ENCODE assay signal across 1 cellular context in genomic region chr11:110337570-110338193, GRCh38.
TF ChIP-seq lines count a peak whose summit lies in the region.

No MANE protein-coding gene starts in this region.

TF ChIP-seq in GM12878, 131 proteins besides CTCF, POLR2A, EP300 and RAD21:
- TF ChIP-seq CEBPZ (IDR thresholded peaks at IDR 0.05; ENCODE audit: low read depth, low read length) (no peak), NR2F1 (conservative IDR thresholded peaks at IDR 0.05) (peak; percentile 60), E2F4 (IDR thresholded peaks at IDR 0.05; ENCODE audit: low read depth, low read length) (no peak), NRF1 (conservative IDR thresholded peaks at IDR 0.05; ENCODE audit: low read depth, low read length) (no peak), HDAC2 (IDR thresholded peaks at IDR 0.05) (no peak), MXI1 (IDR thresholded peaks at IDR 0.05; ENCODE audit: low read depth, low read length) (no peak), STAT1 (conservative IDR thresholded peaks at IDR 0.05) (no peak), IKZF1 (conservative IDR thresholded peaks at IDR 0.05) (peak; percentile 34; the same call in 1 of the 2 replicates), GABPA (IDR thresholded peaks at IDR 0.05; ENCODE audit: low read depth) (no peak), ATF2 (IDR thresholded peaks at IDR 0.05; ENCODE audit: low read length) (no peak), NFIC (IDR thresholded peaks at IDR 0.05; ENCODE audit: low read depth, low read length) (no peak), CHD1 (IDR thresholded peaks at IDR 0.05; ENCODE audit: low read depth, low read length) (no peak), TARDBP (IDR thresholded peaks at IDR 0.05; ENCODE audit: borderline replicate concordance) (no peak), E4F1 (IDR thresholded peaks at IDR 0.05; ENCODE audit: borderline replicate concordance, partially characterized antibody) (no peak), SUPT20H (IDR thresholded peaks at IDR 0.05; ENCODE audit: borderline replicate concordance, control insufficient read depth, low read depth, low read length) (no peak), ZNF687 (IDR thresholded peaks at IDR 0.05) (peak; percentile 69; the same call in 1 of the 2 replicates), RUNX3 (IDR thresholded peaks at IDR 0.05; ENCODE audit: low read length) (peak; percentile 27), RBBP5 (conservative IDR thresholded peaks at IDR 0.05) (no peak), BMI1 (IDR thresholded peaks at IDR 0.05; ENCODE audit: borderline replicate concordance) (peak; percentile 79; the same call in 1 of the 2 replicates), IRF4 (IDR thresholded peaks at IDR 0.05; ENCODE audit: low read depth, low read length) (no peak), ZNF24 (IDR thresholded peaks at IDR 0.05) (no peak), SMAD5 (IDR thresholded peaks at IDR 0.05; ENCODE audit: low read depth) (no peak), POLR2AphosphoS2 (IDR thresholded peaks at IDR 0.05; ENCODE audit: low read depth, low read length) (no peak), NFXL1 (IDR thresholded peaks at IDR 0.05; ENCODE audit: borderline replicate concordance) (no peak), CBFB (IDR thresholded peaks at IDR 0.05; ENCODE audit: low read depth) (no peak), RAD51 (IDR thresholded peaks at IDR 0.05) (no peak), IKZF2 (IDR thresholded peaks at IDR 0.05) (0 out of 4 replicates have a peak, but pooled peaks have one; percentile 17 to 41), BCL3 (IDR thresholded peaks at IDR 0.05; ENCODE audit: borderline replicate concordance, insufficient read depth, low read depth, low read length, poor library complexity, severe bottlenecking) (no peak), POLR2AphosphoS5 (IDR thresholded peaks at IDR 0.05; ENCODE audit: low read length) (no peak), MYB (IDR thresholded peaks at IDR 0.05; ENCODE audit: borderline replicate concordance, low read depth, low read length) (no peak), PBX3 (IDR thresholded peaks at IDR 0.05; ENCODE audit: insufficient replicate concordance, low read depth, low read length) (no peak), YY1 (IDR thresholded peaks at IDR 0.05; ENCODE audit: low read depth, low read length) (0 out of 2 replicates have a peak, but pooled peaks have one; percentile 13), BCL11A (IDR thresholded peaks at IDR 0.05; ENCODE audit: low read depth, low read length) (no peak), ELK1 (IDR thresholded peaks at IDR 0.05; ENCODE audit: low read depth, low read length) (no peak)
